Comparison of ENCODE assay signal across 1 cellular context in the genomic region with DNA sequence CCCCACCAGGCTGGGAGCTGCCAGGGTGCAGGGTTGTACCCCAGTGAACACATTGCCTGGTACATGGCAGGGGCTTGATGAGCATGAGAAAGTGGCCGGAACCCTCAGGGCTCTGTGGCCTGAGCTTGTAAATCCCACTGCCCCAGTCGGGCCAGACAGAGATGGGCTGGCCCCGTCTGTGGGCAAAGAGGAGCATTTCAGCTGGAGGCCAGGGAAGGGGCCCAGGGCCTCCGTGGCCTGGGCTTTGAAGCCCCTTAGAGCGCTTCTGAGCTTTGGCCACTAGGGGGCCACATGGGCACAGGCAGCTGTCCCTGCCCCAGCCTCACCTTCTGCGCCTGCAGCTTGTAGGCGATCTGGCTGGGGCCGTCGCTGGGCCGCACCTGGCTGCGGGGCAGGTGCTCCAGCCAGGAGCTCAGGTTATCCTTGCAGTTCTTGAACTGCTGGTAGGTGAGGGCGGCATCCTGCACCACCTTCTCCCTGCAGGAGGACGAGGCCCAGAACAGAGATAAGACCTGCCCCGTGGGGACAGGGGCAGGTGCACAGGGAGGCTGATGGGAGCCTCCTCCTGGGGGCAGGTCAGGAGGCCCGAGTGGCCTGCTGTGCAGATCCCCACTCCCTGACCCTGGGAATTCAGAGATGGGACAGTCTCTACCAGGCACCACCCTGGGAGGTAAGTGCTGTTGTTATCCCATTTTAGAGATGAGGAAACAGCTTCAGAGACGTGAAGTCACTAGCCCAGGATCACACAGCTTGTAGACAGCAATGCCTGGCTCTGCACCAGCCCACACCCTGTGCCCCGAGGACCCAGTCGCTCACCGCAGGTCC.
TF ChIP-seq lines count a peak whose summit lies in the region.

No MANE protein-coding gene starts in this region.

TF ChIP-seq in HepG2, 621 proteins besides CTCF, POLR2A, EP300 and RAD21 (continued from another document and continues in another):
- TF ChIP-seq, protein P1, sequence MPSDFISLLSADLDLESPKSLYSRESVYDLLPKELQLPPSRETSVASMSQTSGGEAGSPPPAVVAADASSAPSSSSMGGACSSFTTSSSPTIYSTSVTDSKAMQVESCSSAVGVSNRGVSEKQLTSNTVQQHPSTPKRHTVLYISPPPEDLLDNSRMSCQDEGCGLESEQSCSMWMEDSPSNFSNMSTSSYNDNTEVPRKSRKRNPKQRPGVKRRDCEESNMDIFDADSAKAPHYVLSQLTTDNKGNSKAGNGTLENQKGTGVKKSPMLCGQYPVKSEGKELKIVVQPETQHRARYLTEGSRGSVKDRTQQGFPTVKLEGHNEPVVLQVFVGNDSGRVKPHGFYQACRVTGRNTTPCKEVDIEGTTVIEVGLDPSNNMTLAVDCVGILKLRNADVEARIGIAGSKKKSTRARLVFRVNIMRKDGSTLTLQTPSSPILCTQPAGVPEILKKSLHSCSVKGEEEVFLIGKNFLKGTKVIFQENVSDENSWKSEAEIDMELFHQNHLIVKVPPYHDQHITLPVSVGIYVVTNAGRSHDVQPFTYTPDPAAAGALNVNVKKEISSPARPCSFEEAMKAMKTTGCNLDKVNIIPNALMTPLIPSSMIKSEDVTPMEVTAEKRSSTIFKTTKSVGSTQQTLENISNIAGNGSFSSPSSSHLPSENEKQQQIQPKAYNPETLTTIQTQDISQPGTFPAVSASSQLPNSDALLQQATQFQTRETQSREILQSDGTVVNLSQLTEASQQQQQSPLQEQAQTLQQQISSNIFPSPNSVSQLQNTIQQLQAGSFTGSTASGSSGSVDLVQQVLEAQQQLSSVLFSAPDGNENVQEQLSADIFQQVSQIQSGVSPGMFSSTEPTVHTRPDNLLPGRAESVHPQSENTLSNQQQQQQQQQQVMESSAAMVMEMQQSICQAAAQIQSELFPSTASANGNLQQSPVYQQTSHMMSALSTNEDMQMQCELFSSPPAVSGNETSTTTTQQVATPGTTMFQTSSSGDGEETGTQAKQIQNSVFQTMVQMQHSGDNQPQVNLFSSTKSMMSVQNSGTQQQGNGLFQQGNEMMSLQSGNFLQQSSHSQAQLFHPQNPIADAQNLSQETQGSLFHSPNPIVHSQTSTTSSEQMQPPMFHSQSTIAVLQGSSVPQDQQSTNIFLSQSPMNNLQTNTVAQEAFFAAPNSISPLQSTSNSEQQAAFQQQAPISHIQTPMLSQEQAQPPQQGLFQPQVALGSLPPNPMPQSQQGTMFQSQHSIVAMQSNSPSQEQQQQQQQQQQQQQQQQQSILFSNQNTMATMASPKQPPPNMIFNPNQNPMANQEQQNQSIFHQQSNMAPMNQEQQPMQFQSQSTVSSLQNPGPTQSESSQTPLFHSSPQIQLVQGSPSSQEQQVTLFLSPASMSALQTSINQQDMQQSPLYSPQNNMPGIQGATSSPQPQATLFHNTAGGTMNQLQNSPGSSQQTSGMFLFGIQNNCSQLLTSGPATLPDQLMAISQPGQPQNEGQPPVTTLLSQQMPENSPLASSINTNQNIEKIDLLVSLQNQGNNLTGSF (CRISPR knock-in tag; IDR thresholded peaks at IDR 0.05) = no peak
- TF ChIP-seq, protein P2, sequence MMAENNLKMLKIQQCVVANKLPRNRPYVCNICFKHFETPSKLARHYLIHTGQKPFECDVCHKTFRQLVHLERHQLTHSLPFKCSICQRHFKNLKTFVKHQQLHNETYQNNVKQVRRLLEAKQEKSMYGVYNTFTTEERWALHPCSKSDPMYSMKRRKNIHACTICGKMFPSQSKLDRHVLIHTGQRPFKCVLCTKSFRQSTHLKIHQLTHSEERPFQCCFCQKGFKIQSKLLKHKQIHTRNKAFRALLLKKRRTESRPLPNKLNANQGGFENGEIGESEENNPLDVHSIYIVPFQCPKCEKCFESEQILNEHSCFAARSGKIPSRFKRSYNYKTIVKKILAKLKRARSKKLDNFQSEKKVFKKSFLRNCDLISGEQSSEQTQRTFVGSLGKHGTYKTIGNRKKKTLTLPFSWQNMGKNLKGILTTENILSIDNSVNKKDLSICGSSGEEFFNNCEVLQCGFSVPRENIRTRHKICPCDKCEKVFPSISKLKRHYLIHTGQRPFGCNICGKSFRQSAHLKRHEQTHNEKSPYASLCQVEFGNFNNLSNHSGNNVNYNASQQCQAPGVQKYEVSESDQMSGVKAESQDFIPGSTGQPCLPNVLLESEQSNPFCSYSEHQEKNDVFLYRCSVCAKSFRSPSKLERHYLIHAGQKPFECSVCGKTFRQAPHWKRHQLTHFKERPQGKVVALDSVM (CRISPR knock-in tag; IDR thresholded peaks at IDR 0.05) = peak; percentile 50; the same call in 1 of the 2 replicates
- TF ChIP-seq TAF1 (CRISPR knock-in tag; IDR thresholded peaks at IDR 0.05) (no peak), NFKB2 (CRISPR knock-in tag; IDR thresholded peaks at IDR 0.05; ENCODE audit: borderline replicate concordance) (peak; percentile 14; the same call in 1 of the 2 replicates), TARDBP (CRISPR knock-in tag; IDR thresholded peaks at IDR 0.05) (0 out of 2 replicates have a peak, but pooled peaks have one; percentile 36), SP4 (CRISPR knock-in tag; IDR thresholded peaks at IDR 0.05) (peak; percentile 47; the same call in 1 of the 2 replicates), ZNF737 (CRISPR knock-in tag; IDR thresholded peaks at IDR 0.05; ENCODE audit: borderline replicate concordance) (0 out of 2 replicates have a peak, but pooled peaks have one; percentile 16), CEBPG (CRISPR knock-in tag; IDR thresholded peaks at IDR 0.05) (no peak), ZNF12 (CRISPR knock-in tag; IDR thresholded peaks at IDR 0.05) (0 out of 2 replicates have a peak, but pooled peaks have one; percentile 17), XRCC5 (optimal IDR thresholded peaks at IDR 0.05; ENCODE audit: low read length) (peak; percentile 92), ZNF225 (CRISPR knock-in tag; IDR thresholded peaks at IDR 0.05) (0 out of 2 replicates have a peak, but pooled peaks have one; percentile 46), POLR2AphosphoS5 (IDR thresholded peaks at IDR 0.05; ENCODE audit: low read depth, low read length) (no peak), CHD4 (IDR thresholded peaks at IDR 0.05; ENCODE audit: borderline replicate concordance, low read length) (no peak), GATAD1 (CRISPR knock-in tag; IDR thresholded peaks at IDR 0.05) (0 out of 2 replicates have a peak, but pooled peaks have one; percentile 33), PCBP1 (IDR thresholded peaks at IDR 0.05; ENCODE audit: borderline replicate concordance, low read depth, low read length) (0 out of 2 replicates have a peak, but pooled peaks have one; percentile 71), ZBTB20 (CRISPR knock-in tag; IDR thresholded peaks at IDR 0.05; ENCODE audit: borderline replicate concordance, low read depth) (0 out of 2 replicates have a peak, but pooled peaks have one; percentile 28), FOXO1 (CRISPR knock-in tag; IDR thresholded peaks at IDR 0.05) (peak; percentile 53; the same call in 1 of the 2 replicates), ZNF629 (CRISPR knock-in tag; conservative IDR thresholded peaks at IDR 0.05) (peak; percentile 59), ZNF563 (CRISPR knock-in tag; IDR thresholded peaks at IDR 0.05) (peak; percentile 46; the same call in 1 of the 2 replicates), NR3C1 (CRISPR knock-in tag; IDR thresholded peaks at IDR 0.05) (no peak), RXRB (CRISPR knock-in tag; IDR thresholded peaks at IDR 0.05; ENCODE audit: borderline replicate concordance) (peak; percentile 36; the same call in 1 of the 2 replicates), KLF16 (CRISPR knock-in tag; IDR thresholded peaks at IDR 0.05) (0 out of 4 replicates have a peak, but pooled peaks of 1 of the 2 experiments have one; percentile 52), YEATS2 (CRISPR knock-in tag; IDR thresholded peaks at IDR 0.05; ENCODE audit: borderline replicate concordance) (no peak), ZSCAN25 (CRISPR knock-in tag; IDR thresholded peaks at IDR 0.05) (peak; percentile 80; the same call in 1 of the 2 replicates), ZNF382 (CRISPR knock-in tag; IDR thresholded peaks at IDR 0.05; ENCODE audit: borderline replicate concordance) (no peak), MIER3 (CRISPR knock-in tag; IDR thresholded peaks at IDR 0.05; ENCODE audit: borderline replicate concordance) (peak; percentile 54; the same call in 1 of the 2 replicates), ZNF547 (CRISPR knock-in tag; IDR thresholded peaks at IDR 0.05) (0 out of 2 replicates have a peak, but pooled peaks have one; percentile 28), GATAD2A (CRISPR knock-in tag; IDR thresholded peaks at IDR 0.05) (0 out of 2 replicates have a peak, but pooled peaks have one; percentile 44), TEAD3 (CRISPR knock-in tag; optimal IDR thresholded peaks at IDR 0.05; ENCODE audit: borderline replicate concordance) (peak; percentile 73), SOX6 (IDR thresholded peaks at IDR 0.05) (no peak), SOX6 (CRISPR knock-in tag; IDR thresholded peaks at IDR 0.05) (0 out of 2 replicates have a peak, but pooled peaks have one; percentile 44)
- TF ChIP-seq, protein P3, sequence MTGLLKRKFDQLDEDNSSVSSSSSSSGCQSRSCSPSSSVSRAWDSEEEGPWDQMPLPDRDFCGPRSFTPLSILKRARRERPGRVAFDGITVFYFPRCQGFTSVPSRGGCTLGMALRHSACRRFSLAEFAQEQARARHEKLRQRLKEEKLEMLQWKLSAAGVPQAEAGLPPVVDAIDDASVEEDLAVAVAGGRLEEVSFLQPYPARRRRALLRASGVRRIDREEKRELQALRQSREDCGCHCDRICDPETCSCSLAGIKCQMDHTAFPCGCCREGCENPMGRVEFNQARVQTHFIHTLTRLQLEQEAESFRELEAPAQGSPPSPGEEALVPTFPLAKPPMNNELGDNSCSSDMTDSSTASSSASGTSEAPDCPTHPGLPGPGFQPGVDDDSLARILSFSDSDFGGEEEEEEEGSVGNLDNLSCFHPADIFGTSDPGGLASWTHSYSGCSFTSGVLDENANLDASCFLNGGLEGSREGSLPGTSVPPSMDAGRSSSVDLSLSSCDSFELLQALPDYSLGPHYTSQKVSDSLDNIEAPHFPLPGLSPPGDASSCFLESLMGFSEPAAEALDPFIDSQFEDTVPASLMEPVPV (CRISPR knock-in tag; IDR thresholded peaks at IDR 0.05) = peak; percentile 42; the same call in 1 of the 2 replicates
- TF ChIP-seq, protein P4, sequence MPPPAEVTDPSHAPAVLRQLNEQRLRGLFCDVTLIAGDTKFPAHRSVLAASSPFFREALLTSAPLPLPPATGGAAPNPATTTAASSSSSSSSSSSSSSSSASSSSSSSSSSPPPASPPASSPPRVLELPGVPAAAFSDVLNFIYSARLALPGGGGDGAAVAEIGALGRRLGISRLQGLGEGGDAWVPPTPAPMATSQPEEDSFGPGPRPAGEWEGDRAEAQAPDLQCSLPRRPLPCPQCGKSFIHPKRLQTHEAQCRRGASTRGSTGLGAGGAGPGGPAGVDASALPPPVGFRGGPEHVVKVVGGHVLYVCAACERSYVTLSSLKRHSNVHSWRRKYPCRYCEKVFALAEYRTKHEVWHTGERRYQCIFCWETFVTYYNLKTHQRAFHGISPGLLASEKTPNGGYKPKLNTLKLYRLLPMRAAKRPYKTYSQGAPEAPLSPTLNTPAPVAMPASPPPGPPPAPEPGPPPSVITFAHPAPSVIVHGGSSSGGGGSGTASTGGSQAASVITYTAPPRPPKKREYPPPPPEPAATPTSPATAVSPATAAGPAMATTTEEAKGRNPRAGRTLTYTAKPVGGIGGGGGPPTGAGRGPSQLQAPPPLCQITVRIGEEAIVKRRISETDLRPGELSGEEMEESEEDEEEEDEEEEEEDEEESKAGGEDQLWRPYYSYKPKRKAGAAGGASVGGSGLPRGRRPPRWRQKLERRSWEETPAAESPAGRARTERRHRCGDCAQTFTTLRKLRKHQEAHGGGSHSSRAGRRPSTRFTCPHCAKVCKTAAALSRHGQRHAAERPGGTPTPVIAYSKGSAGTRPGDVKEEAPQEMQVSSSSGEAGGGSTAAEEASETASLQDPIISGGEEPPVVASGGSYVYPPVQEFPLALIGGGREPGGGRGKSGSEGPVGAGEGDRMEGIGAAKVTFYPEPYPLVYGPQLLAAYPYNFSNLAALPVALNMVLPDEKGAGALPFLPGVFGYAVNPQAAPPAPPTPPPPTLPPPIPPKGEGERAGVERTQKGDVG (CRISPR knock-in tag; IDR thresholded peaks at IDR 0.05; ENCODE audit: borderline replicate concordance) = 0 out of 2 replicates have a peak, but pooled peaks have one; percentile 23
- TF ChIP-seq, protein P5, sequence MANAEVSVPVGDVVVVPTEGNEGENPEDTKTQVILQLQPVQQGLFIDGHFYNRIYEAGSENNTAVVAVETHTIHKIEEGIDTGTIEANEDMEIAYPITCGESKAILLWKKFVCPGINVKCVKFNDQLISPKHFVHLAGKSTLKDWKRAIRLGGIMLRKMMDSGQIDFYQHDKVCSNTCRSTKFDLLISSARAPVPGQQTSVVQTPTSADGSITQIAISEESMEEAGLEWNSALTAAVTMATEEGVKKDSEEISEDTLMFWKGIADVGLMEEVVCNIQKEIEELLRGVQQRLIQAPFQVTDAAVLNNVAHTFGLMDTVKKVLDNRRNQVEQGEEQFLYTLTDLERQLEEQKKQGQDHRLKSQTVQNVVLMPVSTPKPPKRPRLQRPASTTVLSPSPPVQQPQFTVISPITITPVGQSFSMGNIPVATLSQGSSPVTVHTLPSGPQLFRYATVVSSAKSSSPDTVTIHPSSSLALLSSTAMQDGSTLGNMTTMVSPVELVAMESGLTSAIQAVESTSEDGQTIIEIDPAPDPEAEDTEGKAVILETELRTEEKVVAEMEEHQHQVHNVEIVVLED (CRISPR knock-in tag; IDR thresholded peaks at IDR 0.05; ENCODE audit: borderline replicate concordance) = no peak
- TF ChIP-seq, protein P6, sequence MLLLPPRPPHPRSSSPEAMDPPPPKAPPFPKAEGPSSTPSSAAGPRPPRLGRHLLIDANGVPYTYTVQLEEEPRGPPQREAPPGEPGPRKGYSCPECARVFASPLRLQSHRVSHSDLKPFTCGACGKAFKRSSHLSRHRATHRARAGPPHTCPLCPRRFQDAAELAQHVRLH (CRISPR knock-in tag; IDR thresholded peaks at IDR 0.05; ENCODE audit: borderline replicate concordance, low read depth) = peak; percentile 82; the same call in 1 of the 2 replicates
- TF ChIP-seq, protein P7, sequence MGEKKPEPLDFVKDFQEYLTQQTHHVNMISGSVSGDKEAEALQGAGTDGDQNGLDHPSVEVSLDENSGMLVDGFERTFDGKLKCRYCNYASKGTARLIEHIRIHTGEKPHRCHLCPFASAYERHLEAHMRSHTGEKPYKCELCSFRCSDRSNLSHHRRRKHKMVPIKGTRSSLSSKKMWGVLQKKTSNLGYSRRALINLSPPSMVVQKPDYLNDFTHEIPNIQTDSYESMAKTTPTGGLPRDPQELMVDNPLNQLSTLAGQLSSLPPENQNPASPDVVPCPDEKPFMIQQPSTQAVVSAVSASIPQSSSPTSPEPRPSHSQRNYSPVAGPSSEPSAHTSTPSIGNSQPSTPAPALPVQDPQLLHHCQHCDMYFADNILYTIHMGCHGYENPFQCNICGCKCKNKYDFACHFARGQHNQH (CRISPR knock-in tag; IDR thresholded peaks at IDR 0.05) = peak; percentile 72; the same call in 1 of the 2 replicates
- TF ChIP-seq, protein P8, sequence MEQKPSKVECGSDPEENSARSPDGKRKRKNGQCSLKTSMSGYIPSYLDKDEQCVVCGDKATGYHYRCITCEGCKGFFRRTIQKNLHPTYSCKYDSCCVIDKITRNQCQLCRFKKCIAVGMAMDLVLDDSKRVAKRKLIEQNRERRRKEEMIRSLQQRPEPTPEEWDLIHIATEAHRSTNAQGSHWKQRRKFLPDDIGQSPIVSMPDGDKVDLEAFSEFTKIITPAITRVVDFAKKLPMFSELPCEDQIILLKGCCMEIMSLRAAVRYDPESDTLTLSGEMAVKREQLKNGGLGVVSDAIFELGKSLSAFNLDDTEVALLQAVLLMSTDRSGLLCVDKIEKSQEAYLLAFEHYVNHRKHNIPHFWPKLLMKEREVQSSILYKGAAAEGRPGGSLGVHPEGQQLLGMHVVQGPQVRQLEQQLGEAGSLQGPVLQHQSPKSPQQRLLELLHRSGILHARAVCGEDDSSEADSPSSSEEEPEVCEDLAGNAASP (CRISPR knock-in tag; IDR thresholded peaks at IDR 0.05; ENCODE audit: borderline replicate concordance) = peak; percentile 72; the same call in 1 of the 2 replicates
- TF ChIP-seq, protein P9, sequence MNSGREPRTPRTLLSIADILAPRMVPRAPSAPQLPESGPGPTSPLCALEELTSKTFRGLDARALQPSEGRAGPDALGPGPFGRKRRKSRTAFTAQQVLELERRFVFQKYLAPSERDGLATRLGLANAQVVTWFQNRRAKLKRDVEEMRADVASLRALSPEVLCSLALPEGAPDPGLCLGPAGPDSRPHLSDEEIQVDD (CRISPR knock-in tag; IDR thresholded peaks at IDR 0.05; ENCODE audit: borderline replicate concordance) = no peak
